1 cellular context compared by ENCODE assay signal in genomic region chr2:76667764-76668163, GRCh38.
A peak's percentile ranks its signal among the peaks of the same experiment; 100 is the strongest.
TF ChIP-seq lines count a peak whose summit lies in the region.

No MANE protein-coding gene starts in this region.

TF ChIP-seq in SK-N-SH, 30 proteins besides CTCF, POLR2A, EP300 and RAD21 (continued from another document):
- TF ChIP-seq YY1 (IDR thresholded peaks at IDR 0.05; ENCODE audit: low read depth), result no peak
- no peak for TF ChIP-seq JUND (IDR thresholded peaks at IDR 0.05)
- TF ChIP-seq TCF12 (IDR thresholded peaks at IDR 0.05), result peak; percentile 60
- peak; percentile 95 for TF ChIP-seq RCOR1 (IDR thresholded peaks at IDR 0.05; ENCODE audit: low read length)
- no peak for TF ChIP-seq REST (IDR thresholded peaks at IDR 0.05; ENCODE audit: low read depth, low read length)
- TF ChIP-seq USF2 (IDR thresholded peaks at IDR 0.05; ENCODE audit: borderline replicate concordance, low read depth, low read length), result no peak
- no peak for TF ChIP-seq ZBTB33 (IDR thresholded peaks at IDR 0.05; ENCODE audit: borderline replicate concordance, low read depth)
- TF ChIP-seq SMC3 (IDR thresholded peaks at IDR 0.05; ENCODE audit: low read depth, low read length), result peak; percentile 35; the same call in 1 of the 2 replicates
- no peak for TF ChIP-seq RXRA (IDR thresholded peaks at IDR 0.05; ENCODE audit: borderline replicate concordance, low read depth)
- TF ChIP-seq MAX (IDR thresholded peaks at IDR 0.05; ENCODE audit: low read depth), result no peak
- TF ChIP-seq NRF1 (IDR thresholded peaks at IDR 0.05; ENCODE audit: low read depth, low read length), result no peak
- 0 out of 2 replicates have a peak, but pooled peaks have one; percentile 15 for TF ChIP-seq RFX5 (IDR thresholded peaks at IDR 0.05; ENCODE audit: low read length)
- TF ChIP-seq FOXJ3 (CRISPR knock-in tag; IDR thresholded peaks at IDR 0.05), result peak; percentile 94
- peak; percentile 98 for TF ChIP-seq GATA2 (CRISPR knock-in tag; IDR thresholded peaks at IDR 0.05)
- no peak for TF ChIP-seq FOSL2 (IDR thresholded peaks at IDR 0.05; ENCODE audit: borderline replicate concordance, low read depth)
- peak; percentile 64 for TF ChIP-seq POLR2AphosphoS5 (IDR thresholded peaks at IDR 0.05; ENCODE audit: low read depth, low read length)
- TF ChIP-seq SIN3A (IDR thresholded peaks at IDR 0.05; ENCODE audit: borderline replicate concordance, low read depth, low read length), result no peak
- TF ChIP-seq TEAD4 (IDR thresholded peaks at IDR 0.05; ENCODE audit: borderline replicate concordance, insufficient read depth), result 0 out of 2 replicates have a peak, but pooled peaks have one; percentile 45
- no peak for TF ChIP-seq USF1 (IDR thresholded peaks at IDR 0.05; ENCODE audit: borderline replicate concordance, low read depth)
- no peak for TF ChIP-seq FOXM1 (IDR thresholded peaks at IDR 0.05; ENCODE audit: low read depth)
- no peak for TF ChIP-seq ELF1 (IDR thresholded peaks at IDR 0.05)
- TF ChIP-seq PBX3 (IDR thresholded peaks at IDR 0.05), result no peak; the same call in 1 of the 2 replicates
- TF ChIP-seq NFIC (IDR thresholded peaks at IDR 0.05; ENCODE audit: borderline replicate concordance), result no peak
